ENCODE assay signal across 9 cellular contexts in the genomic region with DNA sequence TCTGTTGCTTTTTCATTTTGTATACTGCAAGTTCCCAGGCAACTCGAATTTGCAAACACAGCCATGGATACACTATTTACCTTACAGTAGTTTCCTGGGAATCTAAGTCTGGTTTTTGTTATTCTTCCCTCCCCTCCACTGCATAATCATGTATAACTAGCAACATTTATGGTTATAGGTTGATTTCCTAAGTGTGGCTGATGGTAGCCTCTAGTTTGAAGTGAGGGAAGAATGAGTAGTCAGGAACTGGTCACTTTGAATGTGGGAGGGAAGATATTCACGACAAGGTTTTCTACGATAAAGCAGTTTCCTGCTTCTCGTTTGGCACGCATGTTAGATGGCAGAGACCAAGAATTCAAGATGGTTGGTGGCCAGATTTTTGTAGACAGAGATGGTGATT. TPM values are rescaled to one million over a fixed set of nuclear protein-coding genes. Genes with fewer than 3 reads are reported as not detected.
A peak's percentile ranks its signal among the peaks of the same experiment; 100 is the strongest.
DNase-seq lines count a peak whose midpoint lies in the region; ATAC-seq and TF ChIP-seq lines count a peak whose summit lies in the region.
"Had no signal": no experiment of that assay in that cellular context is flagged by ENCODE, and none has a peak within 500 bp of the region (broad histone marks: within the 10 kb centered on the region; RNA-seq: fewer than 3 reads in every experiment).

A gene with protein sequence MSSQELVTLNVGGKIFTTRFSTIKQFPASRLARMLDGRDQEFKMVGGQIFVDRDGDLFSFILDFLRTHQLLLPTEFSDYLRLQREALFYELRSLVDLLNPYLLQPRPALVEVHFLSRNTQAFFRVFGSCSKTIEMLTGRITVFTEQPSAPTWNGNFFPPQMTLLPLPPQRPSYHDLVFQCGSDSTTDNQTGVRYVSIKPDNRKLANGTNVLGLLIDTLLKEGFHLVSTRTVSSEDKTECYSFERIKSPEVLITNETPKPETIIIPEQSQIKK (plus strand): TSS at position 182 of the 400 bp plus-strand sequence. CDS start 50 bp downstream, at position 232.

- intact Hi-C loops in ascending aorta (cut with DNase I), result no loop called here
- intact Hi-C loops in left ventricle myocardium superior (cut with micrococcal nuclease), result no loop called here
- intact Hi-C loops in thyroid gland (cut with DNase I), result no loop called here

- TF ChIP-seq CTCF in HEK293 (tag by site-specific recombination; IDR thresholded peaks at IDR 0.05) (no peak), ascending aorta (IDR thresholded peaks at IDR 0.05) (no peak), thyroid gland (IDR thresholded peaks at IDR 0.05) (no peak)

- CTCF ChIA-PET in HEK293 (lab: Yijun Ruan, JAX), result interaction anchor here (0.7 kb wide), 1 partner anchor 12 kb away, joined by 3 read pairs; no protein-coding TSS in a partner anchor

- peak; percentile 8 for ATAC-seq in left ventricle myocardium superior
- ATAC-seq in activated naive CD4-positive, alpha-beta T cell treated with anti-CD3 and anti-CD28 coated beads, Interleukin-2, amount 50 U/mL, for 72 hours, result no peak

- no peak within 1 kb of the TSS for H3K4me3 ChIP-seq in HEK293 (ENCODE audit: low read depth, low read length)
- H3K4me3 ChIP-seq in ascending aorta, result no peak within 1 kb of the TSS
- no peak within 1 kb of the TSS for H3K4me3 ChIP-seq in skeletal muscle satellite cell (ENCODE audit: low read length)
- no peak within 1 kb of the TSS for H3K4me3 ChIP-seq in thyroid gland (replicated peaks in 1 of 3)

- H3K9me3 ChIP-seq in HEK293 (ENCODE audit: control insufficient read depth, insufficient read depth, low read depth, low read length) (no peaks in the 10 kb centered on the region), ascending aorta (no peaks in the 10 kb centered on the region), skeletal muscle satellite cell (replicated peaks; ENCODE audit: low read length) (no peaks in the 10 kb centered on the region), thyroid gland (no peaks in the 10 kb centered on the region)

- POLR2A ChIA-PET in HEK293 (lab: Yijun Ruan, JAX), result interaction anchor here (1.4 kb wide), 1 partner anchor 18 kb away, joined by 7 read pairs; no protein-coding TSS in a partner anchor

- H3K27ac ChIP-seq in HEK293 (ENCODE audit: extremely low read depth, low read depth, low read length), result no peak within 1 kb of the TSS
- peak within 1 kb of the TSS; percentile 49 to 50 for H3K27ac ChIP-seq in ascending aorta
- no peak within 1 kb of the TSS for H3K27ac ChIP-seq in thyroid gland

- no peak for DNase-seq in ascending aorta (ENCODE audit: low spot score in 2 of 2)
- DNase-seq in left ventricle myocardium superior, result no peak
- no peak for DNase-seq in thyroid gland
- DNase-seq in GF-D8 (lab: John Stamatoyannopoulos, UW), result no peak
- DNase-seq in activated naive CD4-positive, alpha-beta T cell treated with anti-CD3 and anti-CD28 coated beads, Interleukin-2, amount 50 U/mL, for 72 hours (ENCODE audit: low spot score in 2 of 2), result no peak
- DNase-seq: effector CD4-positive, alpha-beta T cell; MV-4-11 had no signal

- H3K36me3 ChIP-seq in HEK293 (ENCODE audit: control insufficient read depth in 2 of 2, insufficient read depth in 1 of 2, low read length in 2 of 2), result peaks cover 6 to 31% of the 10 kb centered on the region in 2 experiments
- peaks cover 19 to 41% of the 10 kb centered on the region in 2 donors for H3K36me3 ChIP-seq in ascending aorta
- peaks cover 45% of the 10 kb centered on the region for H3K36me3 ChIP-seq in skeletal muscle satellite cell (ENCODE audit: insufficient read depth, low read length)
- H3K36me3 ChIP-seq in thyroid gland, result peaks cover 4 to 14% of the 10 kb centered on the region in 2 donors

- H3K27me3 ChIP-seq in ascending aorta (no peaks in the 10 kb centered on the region), skeletal muscle satellite cell (ENCODE audit: control insufficient read depth, insufficient read depth, low read length) (no peaks in the 10 kb centered on the region), thyroid gland (no peaks in the 10 kb centered on the region)

- no peak within 1 kb of the TSS for H3K9ac ChIP-seq in skeletal muscle satellite cell (ENCODE audit: low read depth, low read length)

- H3K27ac Mint-ChIP-seq in activated naive CD4-positive, alpha-beta T cell treated with anti-CD3 and anti-CD28 coated beads, Interleukin-2, amount 50 U/mL, for 72 hours, result no peak within 1 kb of the TSS

- peak within 1 kb of the TSS; percentile 17 for H3K4me2 ChIP-seq in skeletal muscle satellite cell (ENCODE audit: low read length)

- no peak for TF ChIP-seq POLR2A in thyroid gland (IDR thresholded peaks at IDR 0.05)

- 67 to 68% methylated on average over 5 of the region's 5 CpGs for WGBS in thyroid gland, 2 donors

- H3K36me3 Mint-ChIP-seq in activated naive CD4-positive, alpha-beta T cell treated with anti-CD3 and anti-CD28 coated beads, Interleukin-2, amount 50 U/mL, for 72 hours, result peaks cover 21 to 65% of the 10 kb centered on the region in 2 donors

- peaks cover 0 to 3% of the 10 kb centered on the region in 2 donors for H3K9me3 Mint-ChIP-seq in activated naive CD4-positive, alpha-beta T cell treated with anti-CD3 and anti-CD28 coated beads, Interleukin-2, amount 50 U/mL, for 72 hours

- H3K4me1 ChIP-seq in HEK293 (ENCODE audit: control insufficient read depth, insufficient read depth, low read length) (no peaks in the 10 kb centered on the region; the same call in 1 of the 2 replicates), ascending aorta (peaks cover 0 to 25% of the 10 kb centered on the region in 2 donors), skeletal muscle satellite cell (ENCODE audit: control insufficient read depth, insufficient read depth, low read length) (peaks cover 28% of the 10 kb centered on the region), thyroid gland (no peaks in the 10 kb centered on the region)

TF ChIP-seq in HEK293, 187 proteins besides CTCF, POLR2A, EP300 and RAD21 (continues in another document):
- TF ChIP-seq ZNF114 (tag by site-specific recombination; IDR thresholded peaks at IDR 0.05) (no peak), KLF1 (tag by site-specific recombination; IDR thresholded peaks at IDR 0.05) (no peak), OSR2 (tag by site-specific recombination; IDR thresholded peaks at IDR 0.05) (0 out of 2 replicates have a peak, but pooled peaks have one; percentile 11), ZNF416 (tag by site-specific recombination; IDR thresholded peaks at IDR 0.05) (no peak), ZNF701 (tag by site-specific recombination; IDR thresholded peaks at IDR 0.05) (no peak), ZNF776 (tag by site-specific recombination; IDR thresholded peaks at IDR 0.05; ENCODE audit: borderline replicate concordance) (no peak), ZNF558 (tag by site-specific recombination; IDR thresholded peaks at IDR 0.05) (no peak), ZNF621 (tag by site-specific recombination; IDR thresholded peaks at IDR 0.05) (no peak), ZFP3 (tag by site-specific recombination; IDR thresholded peaks at IDR 0.05; ENCODE audit: low read depth) (no peak), ZNF843 (tag by site-specific recombination; IDR thresholded peaks at IDR 0.05) (no peak), MYNN (tag by site-specific recombination; IDR thresholded peaks at IDR 0.05; ENCODE audit: borderline replicate concordance) (no peak), ZNF791 (tag by site-specific recombination; IDR thresholded peaks at IDR 0.05) (no peak), ZNF624 (tag by site-specific recombination; IDR thresholded peaks at IDR 0.05) (no peak), ZNF266 (tag by site-specific recombination; IDR thresholded peaks at IDR 0.05; ENCODE audit: low read depth) (no peak), ZNF211 (tag by site-specific recombination; IDR thresholded peaks at IDR 0.05; ENCODE audit: low read depth) (no peak), WT1 (tag by site-specific recombination; IDR thresholded peaks at IDR 0.05) (peak; percentile 91)
- TF ChIP-seq, protein P1, sequence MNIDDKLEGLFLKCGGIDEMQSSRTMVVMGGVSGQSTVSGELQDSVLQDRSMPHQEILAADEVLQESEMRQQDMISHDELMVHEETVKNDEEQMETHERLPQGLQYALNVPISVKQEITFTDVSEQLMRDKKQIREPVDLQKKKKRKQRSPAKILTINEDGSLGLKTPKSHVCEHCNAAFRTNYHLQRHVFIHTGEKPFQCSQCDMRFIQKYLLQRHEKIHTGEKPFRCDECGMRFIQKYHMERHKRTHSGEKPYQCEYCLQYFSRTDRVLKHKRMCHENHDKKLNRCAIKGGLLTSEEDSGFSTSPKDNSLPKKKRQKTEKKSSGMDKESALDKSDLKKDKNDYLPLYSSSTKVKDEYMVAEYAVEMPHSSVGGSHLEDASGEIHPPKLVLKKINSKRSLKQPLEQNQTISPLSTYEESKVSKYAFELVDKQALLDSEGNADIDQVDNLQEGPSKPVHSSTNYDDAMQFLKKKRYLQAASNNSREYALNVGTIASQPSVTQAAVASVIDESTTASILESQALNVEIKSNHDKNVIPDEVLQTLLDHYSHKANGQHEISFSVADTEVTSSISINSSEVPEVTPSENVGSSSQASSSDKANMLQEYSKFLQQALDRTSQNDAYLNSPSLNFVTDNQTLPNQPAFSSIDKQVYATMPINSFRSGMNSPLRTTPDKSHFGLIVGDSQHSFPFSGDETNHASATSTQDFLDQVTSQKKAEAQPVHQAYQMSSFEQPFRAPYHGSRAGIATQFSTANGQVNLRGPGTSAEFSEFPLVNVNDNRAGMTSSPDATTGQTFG (tag by site-specific recombination; IDR thresholded peaks at IDR 0.05; ENCODE audit: borderline replicate concordance), result no peak
- TF ChIP-seq, protein P2, sequence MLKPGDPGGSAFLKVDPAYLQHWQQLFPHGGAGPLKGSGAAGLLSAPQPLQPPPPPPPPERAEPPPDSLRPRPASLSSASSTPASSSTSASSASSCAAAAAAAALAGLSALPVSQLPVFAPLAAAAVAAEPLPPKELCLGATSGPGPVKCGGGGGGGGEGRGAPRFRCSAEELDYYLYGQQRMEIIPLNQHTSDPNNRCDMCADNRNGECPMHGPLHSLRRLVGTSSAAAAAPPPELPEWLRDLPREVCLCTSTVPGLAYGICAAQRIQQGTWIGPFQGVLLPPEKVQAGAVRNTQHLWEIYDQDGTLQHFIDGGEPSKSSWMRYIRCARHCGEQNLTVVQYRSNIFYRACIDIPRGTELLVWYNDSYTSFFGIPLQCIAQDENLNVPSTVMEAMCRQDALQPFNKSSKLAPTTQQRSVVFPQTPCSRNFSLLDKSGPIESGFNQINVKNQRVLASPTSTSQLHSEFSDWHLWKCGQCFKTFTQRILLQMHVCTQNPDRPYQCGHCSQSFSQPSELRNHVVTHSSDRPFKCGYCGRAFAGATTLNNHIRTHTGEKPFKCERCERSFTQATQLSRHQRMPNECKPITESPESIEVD (tag by site-specific recombination; IDR thresholded peaks at IDR 0.05), result peak; percentile 63; the same call in 1 of the 2 replicates

RNA-seq across cellular contexts. Expression of the gene that starts here (rescaled TPM):
- total RNA-seq in ascending aorta (3.3 TPM), left ventricle myocardium superior (0.32 TPM), thyroid gland (1 to 10 TPM; 1.0 to 5.8 (median 2.6) TPM)
- total RNA-seq in skeletal muscle satellite cell (2012; rRNA removed), result 2.0 TPM in 1 of 2 replicates, not detected in the other
- under 1 TPM; 0.23 to 0.31 TPM for total RNA-seq in activated naive CD4-positive, alpha-beta T cell treated with anti-CD3 and anti-CD28 coated beads, Interleukin-2, amount 50 U/mL, for 72 hours

Comparison
In these comparisons a context has a peak if more than half of its experiments do, and no peak if none do; other contexts are left out.
1. Peak in ATAC-seq in left ventricle myocardium superior; RNA of the gene not detected or under 1 TPM.
2. H3K27ac ChIP-seq: peak in ascending aorta (2 of 2); none in HEK293 (single experiment) and thyroid gland (0 of 3).